30 cellular contexts compared by ENCODE assay signal in genomic region chr3:168036654-168037419, GRCh38.
"Had no signal": no experiment of that assay in that cellular context is flagged by ENCODE, and none has a peak within 500 bp of the region (broad histone marks: within the 10 kb centered on the region; RNA-seq: fewer than 3 reads in every experiment).

No MANE protein-coding gene starts in this region.

- H3K4me3 ChIP-seq: colonic mucosa, esophagus muscularis mucosa, hepatocyte, left lung, mucosa of descending colon, smooth muscle cell, suprapubic skin, transverse colon, upper lobe of right lung, uterus had no signal

- H3K9ac ChIP-seq: parathyroid adenoma had no signal

- ATAC-seq: left lung; mucosa of descending colon; natural killer cell treated with Interleukin-12 subunit alpha and Interleukin-12 subunit beta and Interleukin-15 and Interleukin-18, amount 100 ng/mL, for 72 hours; sciatic nerve; stimulated activated naive CD8-positive, alpha-beta T cell treated with anti-CD3 and anti-CD28 coated beads, Interleukin-15, amount 100 ng/mL, for 72 hours; upper lobe of right lung had no signal

- DNase-seq: colonic mucosa; effector CD8-positive, alpha-beta T cell; endodermal cell; kidney; mesenchymal stem cell; mucosa of descending colon; naive B cell; stimulated activated CD4-positive, alpha-beta T cell treated with anti-CD3 and anti-CD28 coated beads, Interleukin-12 subunit alpha, Interleukin-12 subunit beta, amount 100 ng/mL, for 4 hours; stimulated activated CD4-positive, alpha-beta T cell treated with anti-CD3 and anti-CD28 coated beads, Interleukin-1b, Interleukin-23, amount 100 ng/mL, for 48 hours; stimulated activated CD4-positive, alpha-beta T cell treated with anti-CD3 and anti-CD28 coated beads, Interleukin-4, amount 100 ng/mL, for 1 hour; stimulated activated CD8-positive, alpha-beta memory T cell treated with anti-CD3 and anti-CD28 coated beads, Interleukin-4, amount 100 ng/mL, for 48 hours; stimulated activated naive CD4-positive, alpha-beta T cell; stimulated activated naive CD8-positive, alpha-beta T cell treated with anti-CD3 and anti-CD28 coated beads, Interleukin-15, amount 100 ng/mL, for 72 hours; transverse colon; upper lobe of right lung; uterus had no signal

- H3K27me3 Mint-ChIP-seq: dendritic cell treated with granulocyte-macrophage colony-stimulating factor and Interleukin-4, amounts not matched to agents 40 ng/mL and 50 ng/mL, for 4 days; naive B cell; natural killer cell treated with Interleukin-12 subunit alpha and Interleukin-12 subunit beta and Interleukin-15 and Interleukin-18, amount 100 ng/mL, for 72 hours; progenitor cell of endocrine pancreas had no signal

- H3K27me3 ChIP-seq: colonic mucosa, esophagus muscularis mucosa, hepatocyte, left lung, neutrophil, suprapubic skin, transverse colon, upper lobe of right lung, uterus had no signal

- H3K9me3 ChIP-seq: colonic mucosa, esophagus muscularis mucosa, left lung, mucosa of descending colon, neutrophil, suprapubic skin, transverse colon, upper lobe of right lung, uterus had no signal

- H3K27ac ChIP-seq: colonic mucosa, epithelial cell of prostate, esophagus muscularis mucosa, hepatocyte, left lung, neutrophil, parathyroid adenoma, suprapubic skin, transverse colon, upper lobe of right lung, uterus had no signal

- H3K9me3 Mint-ChIP-seq: dendritic cell treated with granulocyte-macrophage colony-stimulating factor and Interleukin-4, amounts not matched to agents 40 ng/mL and 50 ng/mL, for 4 days; endodermal cell; neural crest cell; stimulated activated naive CD8-positive, alpha-beta T cell treated with anti-CD3 and anti-CD28 coated beads, Interleukin-15, amount 100 ng/mL, for 72 hours had no signal

- H3K36me3 ChIP-seq: uterus had no signal

- H3K4me1 ChIP-seq: colonic mucosa, left lung, parathyroid adenoma, upper lobe of right lung, uterus had no signal

- H3K4me1 Mint-ChIP-seq: naive B cell; neural crest cell; stimulated activated naive CD8-positive, alpha-beta T cell treated with anti-CD3 and anti-CD28 coated beads, Interleukin-15, amount 100 ng/mL, for 72 hours had no signal

- H3K27ac Mint-ChIP-seq: dendritic cell treated with granulocyte-macrophage colony-stimulating factor and Interleukin-4, amounts not matched to agents 40 ng/mL and 50 ng/mL, for 4 days; endodermal cell; mesothelial cell of epicardium; natural killer cell treated with Interleukin-12 subunit alpha and Interleukin-12 subunit beta and Interleukin-15 and Interleukin-18, amount 100 ng/mL, for 72 hours; progenitor cell of endocrine pancreas; stimulated activated naive CD8-positive, alpha-beta T cell treated with anti-CD3 and anti-CD28 coated beads, Interleukin-15, amount 100 ng/mL, for 72 hours had no signal

- H3K4me3 Mint-ChIP-seq: dendritic cell treated with granulocyte-macrophage colony-stimulating factor and Interleukin-4, amounts not matched to agents 40 ng/mL and 50 ng/mL, for 4 days; endodermal cell; mesothelial cell of epicardium; naive B cell; natural killer cell treated with Interleukin-12 subunit alpha and Interleukin-12 subunit beta and Interleukin-15 and Interleukin-18, amount 100 ng/mL, for 72 hours; neural crest cell; stimulated activated naive CD8-positive, alpha-beta T cell treated with anti-CD3 and anti-CD28 coated beads, Interleukin-15, amount 100 ng/mL, for 72 hours had no signal
